Comparison of ENCODE assay signal across 8 cellular contexts in the genomic region with DNA sequence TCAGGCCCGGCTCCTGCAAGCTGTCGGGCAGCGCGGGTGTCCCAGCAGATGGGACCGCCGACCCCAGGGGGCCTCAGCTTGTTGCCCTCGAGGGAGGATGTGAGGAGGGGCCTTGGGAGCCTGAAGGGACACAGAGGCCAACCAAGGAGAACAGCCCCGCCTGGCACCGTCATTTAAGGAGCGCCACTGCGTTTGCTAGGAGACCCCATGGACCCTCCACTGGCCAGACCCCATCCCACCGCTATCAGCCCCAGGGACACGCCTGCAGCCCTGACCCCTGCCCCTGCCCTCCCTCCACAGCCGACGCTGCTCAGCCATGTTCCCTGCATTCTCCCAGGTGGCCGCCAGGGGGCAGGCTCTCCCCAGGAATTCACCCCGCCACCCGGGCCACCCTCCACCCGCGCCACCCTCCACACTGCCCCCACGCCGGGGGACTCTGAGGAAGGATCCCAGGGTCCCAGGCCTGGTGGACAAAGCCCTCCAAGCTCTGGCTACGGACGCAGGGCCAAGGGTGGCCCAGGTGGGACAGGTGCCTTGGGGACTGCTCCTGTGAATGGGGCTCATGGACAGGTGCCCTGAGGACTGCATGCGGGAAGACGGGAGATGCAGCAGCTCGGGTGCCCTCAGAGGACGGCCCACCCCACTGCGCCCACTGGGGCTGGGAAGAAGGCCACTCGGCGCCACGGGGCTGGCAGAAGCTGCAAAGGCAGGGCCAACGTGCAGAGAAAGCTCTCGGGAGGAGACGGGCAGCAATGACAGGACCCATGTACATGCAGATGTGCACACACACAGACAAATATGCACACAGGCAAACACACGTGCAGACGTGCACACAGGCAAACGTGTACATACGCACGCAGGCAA.
DNase-seq lines count a peak whose midpoint lies in the region; ATAC-seq and TF ChIP-seq lines count a peak whose summit lies in the region.

No MANE protein-coding gene starts in this region.

- peak overlapping the region; percentile 45 for H3K4me3 Mint-ChIP-seq in nephron progenitor cell
- H3K4me3 Mint-ChIP-seq in stimulated activated naive CD8-positive, alpha-beta T cell treated with anti-CD3 and anti-CD28 coated beads, Interleukin-15, Interleukin-2, amounts not matched to agents 100 ng/mL and 50 ng/mL, for 24 hours, result peak overlapping the region; percentile 43

- peaks cover 45% of the 10 kb centered on the region for H3K4me1 Mint-ChIP-seq in nephron progenitor cell
- H3K4me1 Mint-ChIP-seq in stimulated activated naive CD8-positive, alpha-beta T cell treated with anti-CD3 and anti-CD28 coated beads, Interleukin-15, Interleukin-2, amounts not matched to agents 100 ng/mL and 50 ng/mL, for 24 hours (ENCODE audit: low read depth), result peaks cover 28% of the 10 kb centered on the region

- peak; percentile 92 for TF ChIP-seq CTCF in GM12865 (IDR thresholded peaks at IDR 0.05; ENCODE audit: insufficient read depth, low read depth, low read length, missing control alignments)
- peak; percentile 80 for TF ChIP-seq CTCF in epithelial cell of esophagus (IDR thresholded peaks at IDR 0.05; ENCODE audit: insufficient read depth, low read depth, low read length, missing control alignments)
- peak; percentile 88 for TF ChIP-seq CTCF in nephron progenitor cell (IDR thresholded peaks at IDR 0.05)

- H3K4me3 ChIP-seq in GM12865 (ENCODE audit: low read depth, low read length) (no peak overlapping the region), epithelial cell of esophagus (ENCODE audit: low read length) (no peak overlapping the region)

- no peak overlapping the region for H3K27ac Mint-ChIP-seq in nephron progenitor cell
- H3K27ac Mint-ChIP-seq in stimulated activated naive CD8-positive, alpha-beta T cell treated with anti-CD3 and anti-CD28 coated beads, Interleukin-15, Interleukin-2, amounts not matched to agents 100 ng/mL and 50 ng/mL, for 24 hours, result no peak overlapping the region

- H3K27me3 Mint-ChIP-seq in nephron progenitor cell (ENCODE audit: low read depth, poor library complexity), result no peaks in the 10 kb centered on the region
- no peaks in the 10 kb centered on the region for H3K27me3 Mint-ChIP-seq in stimulated activated naive CD8-positive, alpha-beta T cell treated with anti-CD3 and anti-CD28 coated beads, Interleukin-15, Interleukin-2, amounts not matched to agents 100 ng/mL and 50 ng/mL, for 24 hours

- ATAC-seq in GM18873 (IDR thresholded peaks at IDR 0.05; ENCODE audit: low FRiP score, unreplicated experiment), result no peak
- ATAC-seq in HG02840 (IDR thresholded peaks at IDR 0.05; ENCODE audit: low FRiP score, unreplicated experiment), result no peak

- H3K9me3 Mint-ChIP-seq in nephron progenitor cell, result no peaks in the 10 kb centered on the region
- no peaks in the 10 kb centered on the region for H3K9me3 Mint-ChIP-seq in stimulated activated naive CD8-positive, alpha-beta T cell treated with anti-CD3 and anti-CD28 coated beads, Interleukin-15, Interleukin-2, amounts not matched to agents 100 ng/mL and 50 ng/mL, for 24 hours

- peak; percentile 57 for DNase-seq in GM12865 (ENCODE audit: low read depth)
- DNase-seq in MV-4-11 (lab: John Stamatoyannopoulos, UW), result peak; percentile 26
- peak; percentile 38 for DNase-seq in activated CD8-positive, alpha-beta memory T cell treated with anti-CD3 and anti-CD28 coated beads, Interleukin-2, amount 50 U/mL, for 24 hours (ENCODE audit: extremely low read depth)
- DNase-seq in epithelial cell of esophagus (ENCODE audit: low read depth), result peak; percentile 30
- peak; percentile 87 for DNase-seq in nephron progenitor cell

- peaks cover 24% of the 10 kb centered on the region for H3K36me3 Mint-ChIP-seq in nephron progenitor cell (ENCODE audit: low read depth)
- H3K36me3 Mint-ChIP-seq in stimulated activated naive CD8-positive, alpha-beta T cell treated with anti-CD3 and anti-CD28 coated beads, Interleukin-15, Interleukin-2, amounts not matched to agents 100 ng/mL and 50 ng/mL, for 24 hours (ENCODE audit: low read depth), result peaks cover 19% of the 10 kb centered on the region

Comparison
In these comparisons a context has a peak if more than half of its experiments do, and no peak if none do; other contexts are left out.
1. DNase-seq: peak in every context shown above with its lines; median percentile 87 in nephron progenitor cell; 57 in GM12865; 38 in activated CD8-positive, alpha-beta memory T cell treated with anti-CD3 and anti-CD28 coated beads, Interleukin-2, amount 50 U/mL, for 24 hours; 30 in epithelial cell of esophagus; 26 in MV-4-11.